ENCODE assay signal across 8 cellular contexts in the genomic region with DNA sequence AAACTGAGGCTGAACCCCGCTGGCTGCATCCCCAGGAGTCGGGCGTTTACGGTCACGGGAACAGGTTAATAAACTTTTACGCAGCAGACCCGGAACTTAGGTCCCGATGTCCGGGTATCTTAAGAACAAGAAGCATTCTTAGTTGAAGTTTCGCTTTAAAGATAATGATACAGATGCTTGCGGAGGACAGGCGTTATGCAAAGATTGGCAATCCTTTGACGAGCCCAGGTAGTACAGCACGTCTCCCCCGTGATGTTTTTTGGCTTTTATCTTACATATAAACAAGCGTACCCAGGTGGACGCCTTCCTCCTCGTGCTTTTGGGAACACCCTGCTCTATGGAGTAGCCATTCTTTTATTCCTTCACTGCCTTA. TPM values are rescaled to one million over a fixed set of nuclear protein-coding genes. Genes with fewer than 3 reads are reported as not detected.
DNase-seq lines count a peak whose midpoint lies in the region; ATAC-seq, FAIRE-seq and TF ChIP-seq lines count a peak whose summit lies in the region.

No MANE protein-coding gene starts in this region.

- no peak for ATAC-seq in GM18907 (IDR thresholded peaks at IDR 0.05; ENCODE audit: unreplicated experiment)

- 19 to 60% (median 27%) methylated on average over 18 of the region's 18 CpGs for WGBS in small intestine, 3 donors

- no peak for FAIRE-seq in small intestine (lab: Jason Lieb, UNC)

- TF ChIP-seq CTCF in HFF-Myc (IDR thresholded peaks at IDR 0.05; ENCODE audit: low read depth, low read length, missing control alignments) (no peak), WI38 (IDR thresholded peaks at IDR 0.05; ENCODE audit: low read depth, low read length) (no peak)

- H3K27me3 ChIP-seq in small intestine (ENCODE audit: control insufficient read depth in 2 of 2, insufficient read depth in 2 of 2, low read length in 2 of 2), result no peaks in the 10 kb centered on the region

- DNase-seq in HFF-Myc (ENCODE audit: extremely low read depth, low read depth) (no peak), germinal center (ENCODE audit: low spot score) (peak; percentile 13), small intestine (peak; percentile 52), dedifferentiated amniotic fluid mesenchymal stem cell (ENCODE audit: extremely low spot score) (no peak), NCI-H1930 (lab: John Stamatoyannopoulos, UW) (no peak), SIG-M5 treated with dmso at 0.1 percent for 504 hours (lab: John Stamatoyannopoulos, UW; ENCODE audit: unreplicated experiment) (no peak)

- peak overlapping the region; percentile 85 to 99 for H3K27ac ChIP-seq in small intestine (ENCODE audit: low read depth in 1 of 2, low read length in 1 of 2)

- no peaks in the 10 kb centered on the region for H3K36me3 ChIP-seq in small intestine (ENCODE audit: control insufficient read depth in 2 of 2, insufficient read depth in 2 of 2, low read length in 2 of 2)

- H3K4me3 ChIP-seq in HFF-Myc (replicated peaks; ENCODE audit: low read depth, low read length) (peak overlapping the region; percentile 63), WI38 (ENCODE audit: low read depth, low read length) (peak overlapping the region; percentile 63), small intestine (ENCODE audit: low read depth in 1 of 2, low read length in 2 of 2) (peak overlapping the region; percentile 65 to 83)

- no peaks in the 10 kb centered on the region for H3K9me3 ChIP-seq in small intestine (ENCODE audit: control insufficient read depth, low read depth)

- peaks cover 8 to 40% of the 10 kb centered on the region in 2 donors for H3K4me1 ChIP-seq in small intestine (ENCODE audit: control insufficient read depth in 2 of 2, insufficient read depth in 1 of 2, low read depth in 1 of 2, low read length in 1 of 2)

RNA-seq across cellular contexts. Expression of a gene that starts 0.9 kb away (rescaled TPM):
- polyA plus RNA-seq in small intestine, result 10 to 100 TPM; 33.1 to 41.2 (median 40.8) TPM

Comparison
In these comparisons a context has a peak if more than half of its experiments do, and no peak if none do; other contexts are left out.
1. DNase-seq: peak in germinal center (single experiment) and small intestine (single experiment); none in HFF-Myc (single experiment), dedifferentiated amniotic fluid mesenchymal stem cell (single experiment), NCI-H1930 (0 of 2) and SIG-M5 treated with dmso at 0.1 percent for 504 hours (single experiment).
2. Peak in every context shown above with its lines, with median percentiles within 50 percentile points of each other: H3K4me3 ChIP-seq.